7 cellular contexts compared by ENCODE assay signal in genomic region chr6:28981833-28982475, GRCh38. TPM values are rescaled to one million over a fixed set of nuclear protein-coding genes. Genes with fewer than 3 reads are reported as not detected.
DNase-seq lines count a peak whose midpoint lies in the region; ATAC-seq, FAIRE-seq and TF ChIP-seq lines count a peak whose summit lies in the region.

No MANE protein-coding gene starts in this region.

- FAIRE-seq in GM18507 (lab: Jason Lieb, UNC) (no peak), HepG2 (lab: Jason Lieb, UNC) (peak; percentile 4)

- no peak for TF ChIP-seq POLR2A in HepG2 (IDR thresholded peaks at IDR 0.05; ENCODE audit: insufficient read depth in 1 of 2, low read depth in 2 of 2, low read length in 2 of 2)

- no peaks in the 10 kb centered on the region for H4K20me1 ChIP-seq in HepG2 (ENCODE audit: insufficient read depth, low read length)

- H3K79me2 ChIP-seq in HepG2 (ENCODE audit: insufficient read depth, low read length): no peaks in the 10 kb centered on the region

- TF ChIP-seq RAD21 in HepG2 (CRISPR knock-in tag; IDR thresholded peaks at IDR 0.05): peak; percentile 27; the same call in 1 of the 2 replicates

- ATAC-seq in HG03280 (IDR thresholded peaks at IDR 0.05; ENCODE audit: unreplicated experiment) (peak; percentile 44), HepG2 (peak; percentile 26)

- POLR2A ChIA-PET in HepG2 (lab: Yijun Ruan, JAX): interaction anchor here (0.9 to 6.2 kb wide), 6 partner anchors 29 to 144 kb away, joined by 5 to 79 read pairs (median 13); partner anchors contain the start of gene TRIM27

- peak overlapping the region; percentile 71 to 97 (median 83) for H3K4me3 ChIP-seq in HepG2 (replicated peaks in 1 of 3; ENCODE audit: insufficient read depth in 1 of 3, low read depth in 2 of 3, low read length in 3 of 3)

- CTCF ChIA-PET in HepG2 (lab: Yijun Ruan, JAX; ENCODE audit: low intra/inter-chr PET ratio, low total read pairs): interaction anchor here (1.7 to 3.3 kb wide), 2 partner anchors 35 to 144 kb away, joined by 6 to 13 read pairs; no protein-coding TSS in a partner anchor

- H2AFZ ChIP-seq in HepG2 (ENCODE audit: low read length): peak overlapping the region; percentile 84

- H3K4me1 ChIP-seq in HepG2 (ENCODE audit: insufficient read depth, low read length): peaks cover 62% of the 10 kb centered on the region

- no TSS peak for BruUV-seq in HepG2 (replicated peaks; lab: Mats Ljungman, UMichigan)

- TF ChIP-seq EP300 in HepG2 (IDR thresholded peaks at IDR 0.05; ENCODE audit: low read depth in 2 of 2, low read length in 2 of 2): 0 out of 4 replicates have a peak, but pooled peaks of 1 of the 2 experiments have one; percentile 13
- TF ChIP-seq EP300 in HepG2 (CRISPR knock-in tag; IDR thresholded peaks at IDR 0.05; ENCODE audit: borderline replicate concordance): 0 out of 2 replicates have a peak, but pooled peaks have one; percentile 17

- peak overlapping the region; percentile 89 for H3K9ac ChIP-seq in HepG2 (ENCODE audit: insufficient read depth, low read depth, low read length)

- H3K4me2 ChIP-seq in HepG2 (ENCODE audit: low read depth, low read length): peak overlapping the region; percentile 87

- no peaks in the 10 kb centered on the region for H3K36me3 ChIP-seq in HepG2 (replicated peaks in 1 of 2; ENCODE audit: control insufficient read depth in 1 of 2, insufficient read depth in 2 of 2, low read length in 2 of 2)

- intact Hi-C loops in HepG2 (cut with micrococcal nuclease; ENCODE audit: unreplicated experiment): loop anchor here (1.0 to 2.0 kb wide), 7 partner anchors 27 to 144 kb away; no protein-coding TSS in a partner anchor

- under 1% methylated on average over 23 of the region's 23 CpGs for WGBS in HepG2 (ENCODE audit: low lambda C conversion rate)

- no peaks in the 10 kb centered on the region; a peak in 2 of 5 replicates for H3K27me3 ChIP-seq in HepG2 (ENCODE audit: control insufficient read depth in 1 of 2, insufficient read depth in 2 of 2, low read length in 2 of 2)

- DNase-seq in GM18507 (ENCODE audit: extremely low spot score, insufficient read length, low read depth): peak; percentile 39
- peak; percentile 67 for DNase-seq in NCI-H524 treated with DMSO at 0.1 percent for 48 hours (lab: John Stamatoyannopoulos, UW)
- peak; percentile 72 to 75 for DNase-seq in activated CD4-positive, alpha-beta T cell treated with anti-CD3 and anti-CD28 coated beads, Interleukin-2, amount 50 U/mL, for 24 hours (ENCODE audit: low read depth in 1 of 2, low spot score in 1 of 2)
- peak; percentile 93 to 96 for DNase-seq in dermis microvascular lymphatic vessel endothelial cell (ENCODE audit: low read depth in 2 of 2)
- DNase-seq in HepG2 (ENCODE audit: low spot score): peak; percentile 98
- peak; percentile 55 for DNase-seq in stimulated activated CD4-positive, alpha-beta T cell treated with anti-CD3 and anti-CD28 coated beads, Interleukin-2, amount 100 ng/mL, for 4 hours (ENCODE audit: low read depth)

- H3K27ac ChIP-seq in HepG2 (ENCODE audit: extremely low read length, insufficient read depth, low read length): peak overlapping the region; percentile 98

- peak; percentile 63 for TF ChIP-seq CTCF in HepG2 (CRISPR knock-in tag; IDR thresholded peaks at IDR 0.05)

- in situ Hi-C loops in HepG2 (cut with HindIII; ENCODE audit: extremely low pct_ligation_motif_present, low pct_unique_long_range_greater_than_20kb): loop anchor here (5.0 kb wide), 1 partner anchor 40 kb away; no protein-coding TSS in a partner anchor

- no peaks in the 10 kb centered on the region for H3K9me3 ChIP-seq in HepG2 (ENCODE audit: low read length)

TF ChIP-seq in HepG2, 621 proteins besides CTCF, POLR2A, EP300 and RAD21 (continues in another document):
- TF ChIP-seq ZNF672 (CRISPR knock-in tag; IDR thresholded peaks at IDR 0.05) (no peak), THAP8 (CRISPR knock-in tag; IDR thresholded peaks at IDR 0.05; ENCODE audit: borderline replicate concordance) (no peak), ZFAT (CRISPR knock-in tag; conservative IDR thresholded peaks at IDR 0.05) (no peak), FOSL1 (CRISPR knock-in tag; IDR thresholded peaks at IDR 0.05; ENCODE audit: borderline replicate concordance) (no peak), PRDM4 (CRISPR knock-in tag; IDR thresholded peaks at IDR 0.05; ENCODE audit: borderline replicate concordance) (no peak), FOXA3 (CRISPR knock-in tag; IDR thresholded peaks at IDR 0.05) (peak; percentile 64), ZNF746 (CRISPR knock-in tag; IDR thresholded peaks at IDR 0.05) (no peak), SRF (IDR thresholded peaks at IDR 0.05; ENCODE audit: low read depth, low read length) (no peak)

RNA-seq across cellular contexts. Expression of gene ZNF311, which starts 23.2 kb away (rescaled TPM):
- total RNA-seq in dermis microvascular lymphatic vessel endothelial cell: under 0.01 and 0.13 TPM in 2 replicates
- total RNA-seq in HepG2 (2016; rRNA removed; fragmentation: Illumina TruSeq; extraction: Trizol): not detected in 2 replicates
- not detected in 2 replicates for total RNA-seq in HepG2 (2016; cell fraction: cytosol; rRNA removed; fragmentation: Illumina TruSeq; extraction: Trizol; ENCODE audit: low read depth)
- not detected in 2 replicates for total RNA-seq in HepG2 (2016; cell fraction: insoluble cytoplasmic fraction; rRNA removed; fragmentation: Illumina TruSeq; extraction: Trizol)
- total RNA-seq in HepG2 (2016; cell fraction: membrane; rRNA removed; fragmentation: Illumina TruSeq; extraction: Trizol): not detected in 2 replicates
- not detected in 2 replicates for total RNA-seq in HepG2 (2016; cell fraction: nucleus; rRNA removed; fragmentation: Illumina TruSeq; extraction: Trizol)
- polyA plus RNA-seq in HepG2 (2011; rRNA removed): not detected in 2 replicates
- polyA plus RNA-seq in HepG2 (2011; cell fraction: cytosol; rRNA removed): not detected in 2 replicates
- not detected in 2 replicates for polyA plus RNA-seq in HepG2 (2011; cell fraction: nucleus; rRNA removed)
- polyA plus RNA-seq in HepG2 (2012): not detected in 2 replicates
- not detected in 2 replicates for polyA plus RNA-seq in HepG2 (2016; cell fraction: cytosol; fragmentation: Illumina TruSeq; extraction: Trizol; ENCODE audit: low read depth)
- polyA plus RNA-seq in HepG2 (2016; cell fraction: insoluble cytoplasmic fraction; fragmentation: Illumina TruSeq; extraction: Trizol; ENCODE audit: low read depth): not detected in 2 replicates
- not detected in 2 replicates for polyA plus RNA-seq in HepG2 (2016; cell fraction: membrane; fragmentation: Illumina TruSeq; extraction: Trizol; ENCODE audit: low read depth)
- polyA plus RNA-seq in HepG2 (2016; cell fraction: nucleus; fragmentation: Illumina TruSeq; extraction: Trizol; ENCODE audit: insufficient read depth, low read depth): not detected in 2 replicates
- polyA minus RNA-seq in HepG2 (2011; rRNA and poly(A)+ RNA removed; ENCODE audit: low replicate concordance): 1.1 TPM in 1 of 2 replicates, not detected in the other
- polyA minus RNA-seq in HepG2 (2011; cell fraction: cytosol; rRNA and poly(A)+ RNA removed): not detected in 2 replicates
- polyA minus RNA-seq in HepG2 (2011; cell fraction: nucleus; rRNA and poly(A)+ RNA removed): not detected in 2 replicates

RNA-seq across cellular contexts. Expression of gene TRIM27, which starts 58.2 kb away (rescaled TPM):
- total RNA-seq in dermis microvascular lymphatic vessel endothelial cell (39.2 and 59.9 TPM in 2 replicates), HepG2 (2016; rRNA removed; fragmentation: Illumina TruSeq; extraction: Trizol) (79.0 and 88.6 TPM in 2 replicates)
- total RNA-seq in HepG2 (2016; cell fraction: cytosol; rRNA removed; fragmentation: Illumina TruSeq; extraction: Trizol; ENCODE audit: low read depth): 14.2 and 14.7 TPM in 2 replicates
- total RNA-seq in HepG2 (2016; cell fraction: insoluble cytoplasmic fraction; rRNA removed; fragmentation: Illumina TruSeq; extraction: Trizol): 82.1 and 84.2 TPM in 2 replicates
- total RNA-seq in HepG2 (2016; cell fraction: membrane; rRNA removed; fragmentation: Illumina TruSeq; extraction: Trizol): 35.6 and 36.2 TPM in 2 replicates
- total RNA-seq in HepG2 (2016; cell fraction: nucleus; rRNA removed; fragmentation: Illumina TruSeq; extraction: Trizol): 86.3 and 102 TPM in 2 replicates
- polyA plus RNA-seq in HepG2 (2011; rRNA removed): 108 and 112 TPM in 2 replicates
- 79.8 and 88.4 TPM in 2 replicates for polyA plus RNA-seq in HepG2 (2011; cell fraction: cytosol; rRNA removed)
- 158 and 172 TPM in 2 replicates for polyA plus RNA-seq in HepG2 (2011; cell fraction: nucleus; rRNA removed)
- polyA plus RNA-seq in HepG2 (2012): 57.6 and 68.7 TPM in 2 replicates
- 6.2 and 6.6 TPM in 2 replicates for polyA plus RNA-seq in HepG2 (2016; cell fraction: cytosol; fragmentation: Illumina TruSeq; extraction: Trizol; ENCODE audit: low read depth)
- 74.5 and 78.1 TPM in 2 replicates for polyA plus RNA-seq in HepG2 (2016; cell fraction: insoluble cytoplasmic fraction; fragmentation: Illumina TruSeq; extraction: Trizol; ENCODE audit: low read depth)
- polyA plus RNA-seq in HepG2 (2016; cell fraction: membrane; fragmentation: Illumina TruSeq; extraction: Trizol; ENCODE audit: low read depth): 14.8 and 17.7 TPM in 2 replicates
- 88.3 and 97.6 TPM in 2 replicates for polyA plus RNA-seq in HepG2 (2016; cell fraction: nucleus; fragmentation: Illumina TruSeq; extraction: Trizol; ENCODE audit: insufficient read depth, low read depth)
- 155 and 156 TPM in 2 replicates for polyA minus RNA-seq in HepG2 (2011; rRNA and poly(A)+ RNA removed; ENCODE audit: low replicate concordance)
- 47.8 and 51.6 TPM in 2 replicates for polyA minus RNA-seq in HepG2 (2011; cell fraction: cytosol; rRNA and poly(A)+ RNA removed)
- 183 and 209 TPM in 2 replicates for polyA minus RNA-seq in HepG2 (2011; cell fraction: nucleus; rRNA and poly(A)+ RNA removed)

Comparison
In these comparisons a context has a peak if more than half of its experiments do, and no peak if none do; other contexts are left out.
1. Peak in every context shown above with its lines: DNase-seq, ATAC-seq, H3K4me3 ChIP-seq and H3K27ac ChIP-seq.
2. DNase-seq: peak in every context shown above with its lines; median percentile 98 in HepG2; 94 in dermis microvascular lymphatic vessel endothelial cell; 74 in activated CD4-positive, alpha-beta T cell treated with anti-CD3 and anti-CD28 coated beads, Interleukin-2, amount 50 U/mL, for 24 hours; 67 in NCI-H524 treated with DMSO at 0.1 percent for 48 hours; 55 in stimulated activated CD4-positive, alpha-beta T cell treated with anti-CD3 and anti-CD28 coated beads, Interleukin-2, amount 100 ng/mL, for 4 hours; 39 in GM18507.